23 cellular contexts compared by ENCODE assay signal in the genomic region with DNA sequence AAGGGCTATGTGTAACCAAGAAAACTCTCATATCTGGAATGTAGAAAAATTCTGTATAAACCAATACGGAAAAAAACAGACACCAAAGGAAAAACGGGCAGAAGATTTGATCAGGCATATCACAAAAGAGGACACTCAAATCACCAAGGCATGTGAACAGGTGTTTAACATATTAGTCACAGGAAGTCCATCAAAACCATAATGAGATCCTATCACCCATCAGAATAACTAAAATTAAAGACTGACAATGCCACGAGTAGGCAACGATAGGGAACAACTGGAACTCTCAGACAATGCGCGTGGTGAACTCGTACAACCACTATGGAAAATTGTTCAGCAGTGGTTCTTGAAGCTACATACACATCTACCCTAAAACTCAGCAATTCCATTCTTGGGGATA.
"Had no signal": no experiment of that assay in that cellular context is flagged by ENCODE, and none has a peak within 500 bp of the region (broad histone marks: within the 10 kb centered on the region; RNA-seq: fewer than 3 reads in every experiment).

No MANE protein-coding gene starts in this region.

- FAIRE-seq: endothelial cell of umbilical vein, kidney, small intestine had no signal

- ATAC-seq: naive thymus-derived CD4-positive, alpha-beta T cell; stimulated activated effector memory CD8-positive, alpha-beta T cell treated with anti-CD3 and anti-CD28 coated beads, Interleukin-12 subunit alpha, Interleukin-12 subunit beta, amount 100 ng/mL, for 72 hours had no signal

- H3K9ac ChIP-seq: neural progenitor cell had no signal

- H3K4me2 ChIP-seq: neural progenitor cell had no signal

- H3K4me1 ChIP-seq: neural progenitor cell had no signal

- H3K27me3 ChIP-seq: esophagus squamous epithelium, neural progenitor cell, stomach, testis, tibial artery had no signal

- H3K36me3 ChIP-seq: esophagus squamous epithelium, neural progenitor cell, prostate gland, stomach, tibial artery had no signal

- H3K4me3 ChIP-seq: coronary artery, esophagus squamous epithelium, lung, mucosa of descending colon, neural progenitor cell, prostate gland, stomach, testis, tibial artery had no signal

- H2AFZ ChIP-seq: neural progenitor cell had no signal

- H3K27ac ChIP-seq: coronary artery, esophagus squamous epithelium, neural progenitor cell, prostate gland, stomach, testis, tibial artery had no signal

- DNase-seq: dermis blood vessel endothelial cell; effector memory CD4-positive, alpha-beta T cell; esophagus squamous epithelium; foreskin melanocyte; kidney; left cardiac atrium; mesenchymal stem cell; mucosa of descending colon; naive thymus-derived CD4-positive, alpha-beta T cell; right cardiac atrium; small intestine; stimulated activated CD4-positive, alpha-beta T cell treated with anti-CD3 and anti-CD28 coated beads, Interleukin-15, amount 100 ng/mL, for 24 hours; stimulated activated CD4-positive, alpha-beta T cell treated with anti-CD3 and anti-CD28 coated beads, Interleukin-4, amount 100 ng/mL, for 24 hours; stimulated activated naive CD4-positive, alpha-beta T cell treated with Interleukin-2 at 50 U/mL for 16 hours; testis; tibial artery had no signal

- H3K9me3 ChIP-seq: esophagus squamous epithelium, mucosa of descending colon, prostate gland, stomach, testis, tibial artery had no signal
